ENCODE assay signal across 1 cellular context in the genomic region with DNA sequence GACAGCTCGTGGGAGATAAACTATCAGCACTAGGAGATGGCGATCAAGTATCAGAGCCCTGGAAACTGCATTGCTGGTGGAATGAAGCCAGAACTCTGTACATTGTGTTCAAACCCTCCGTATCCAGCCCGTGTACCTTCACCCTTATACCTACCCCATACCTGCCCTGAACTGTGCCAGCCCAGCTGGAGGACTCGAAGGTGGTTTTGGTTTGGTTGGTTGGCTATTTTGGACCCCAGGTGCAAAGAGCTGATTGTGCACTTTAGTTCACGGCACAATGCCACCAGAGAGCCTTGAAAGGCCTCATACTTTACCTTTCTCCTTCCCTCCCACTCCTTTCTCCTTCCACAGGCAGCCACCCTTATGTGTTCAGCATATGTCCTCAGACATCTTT.
TF ChIP-seq lines count a peak whose summit lies in the region.

No MANE protein-coding gene starts in this region.

TF ChIP-seq in K562, 482 proteins besides CTCF, POLR2A, EP300 and RAD21:
- TF ChIP-seq SNIP1 (IDR thresholded peaks at IDR 0.05; ENCODE audit: low read depth) = no peak
- TF ChIP-seq, protein P1, sequence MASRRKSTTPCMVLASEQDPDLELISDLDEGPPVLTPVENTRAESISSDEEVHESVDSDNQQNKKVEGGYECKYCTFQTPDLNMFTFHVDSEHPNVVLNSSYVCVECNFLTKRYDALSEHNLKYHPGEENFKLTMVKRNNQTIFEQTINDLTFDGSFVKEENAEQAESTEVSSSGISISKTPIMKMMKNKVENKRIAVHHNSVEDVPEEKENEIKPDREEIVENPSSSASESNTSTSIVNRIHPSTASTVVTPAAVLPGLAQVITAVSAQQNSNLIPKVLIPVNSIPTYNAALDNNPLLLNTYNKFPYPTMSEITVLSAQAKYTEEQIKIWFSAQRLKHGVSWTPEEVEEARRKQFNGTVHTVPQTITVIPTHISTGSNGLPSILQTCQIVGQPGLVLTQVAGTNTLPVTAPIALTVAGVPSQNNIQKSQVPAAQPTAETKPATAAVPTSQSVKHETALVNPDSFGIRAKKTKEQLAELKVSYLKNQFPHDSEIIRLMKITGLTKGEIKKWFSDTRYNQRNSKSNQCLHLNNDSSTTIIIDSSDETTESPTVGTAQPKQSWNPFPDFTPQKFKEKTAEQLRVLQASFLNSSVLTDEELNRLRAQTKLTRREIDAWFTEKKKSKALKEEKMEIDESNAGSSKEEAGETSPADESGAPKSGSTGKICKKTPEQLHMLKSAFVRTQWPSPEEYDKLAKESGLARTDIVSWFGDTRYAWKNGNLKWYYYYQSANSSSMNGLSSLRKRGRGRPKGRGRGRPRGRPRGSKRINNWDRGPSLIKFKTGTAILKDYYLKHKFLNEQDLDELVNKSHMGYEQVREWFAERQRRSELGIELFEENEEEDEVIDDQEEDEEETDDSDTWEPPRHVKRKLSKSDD (conservative IDR thresholded peaks at IDR 0.05; ENCODE audit: low read length) = no peak
- TF ChIP-seq C11orf30 (IDR thresholded peaks at IDR 0.05; ENCODE audit: low read depth) = peak; percentile 53; the same call in 1 of the 2 replicates
- TF ChIP-seq MAFG (tag; conservative IDR thresholded peaks at IDR 0.05) = 0 out of 2 replicates have a peak, but pooled peaks have one; percentile 6
- TF ChIP-seq ZNF316 (IDR thresholded peaks at IDR 0.05) = peak; percentile 61
